Comparison of ENCODE assay signal across 18 cellular contexts in genomic region chr14:72663076-72663487, GRCh38.
DNase-seq lines count a peak whose midpoint lies in the region; ATAC-seq, FAIRE-seq and TF ChIP-seq lines count a peak whose summit lies in the region.
"Had no signal": no experiment of that assay in that cellular context is flagged by ENCODE, and none has a peak within 500 bp of the region (broad histone marks: within the 10 kb centered on the region; RNA-seq: fewer than 3 reads in every experiment).

No MANE protein-coding gene starts in this region.

- DNase-seq in activated naive CD8-positive, alpha-beta T cell treated with anti-CD3 and anti-CD28 coated beads, Interleukin-2, amount 50 U/mL, for 24 hours, result no peak
- DNase-seq in activated naive CD8-positive, alpha-beta T cell treated with anti-CD3 and anti-CD28 coated beads for 36 hours, result no peak
- DNase-seq in HTR-8/SVneo (ENCODE audit: insufficient read length, low spot score) (no peak), astrocyte (ENCODE audit: low read depth) (no peak), iPS-NIHi7 (ENCODE audit: extremely low spot score) (no peak), endodermal cell (no peak), immature natural killer cell (no peak)
- DNase-seq in stimulated activated CD8-positive, alpha-beta memory T cell treated with anti-CD3 and anti-CD28 coated beads, Interleukin-4, amount 100 ng/mL, for 48 hours, result peak; percentile 25
- DNase-seq: CD8-positive, alpha-beta T cell; H7; Kasumi-1; NCI-H1417; NCI-H1930; NCI-H2171; NCI-H510A; NCI-H82; Right ventricle myocardium superior had no signal

- H3K4me1 ChIP-seq in astrocyte (ENCODE audit: insufficient read depth, low read length) (peaks cover 38% of the 10 kb centered on the region), endodermal cell (ENCODE audit: control insufficient read depth, insufficient read depth, low read length) (no peaks in the 10 kb centered on the region)

- no peak for ATAC-seq in activated naive CD8-positive, alpha-beta T cell treated with anti-CD3 and anti-CD28 coated beads, Interleukin-2, amount 50 U/mL, for 24 hours
- ATAC-seq: CD8-positive, alpha-beta T cell; Panc1 had no signal

- H3K27me3 Mint-ChIP-seq in activated naive CD8-positive, alpha-beta T cell treated with anti-CD3 and anti-CD28 coated beads, Interleukin-2, amount 50 U/mL, for 24 hours, result no peaks in the 10 kb centered on the region
- no peaks in the 10 kb centered on the region for H3K27me3 Mint-ChIP-seq in activated naive CD8-positive, alpha-beta T cell treated with anti-CD3 and anti-CD28 coated beads for 36 hours
- H3K27me3 Mint-ChIP-seq in astrocyte (ENCODE audit: low read depth, unreplicated experiment) (no peaks in the 10 kb centered on the region), endodermal cell (ENCODE audit: insufficient read depth) (no peaks in the 10 kb centered on the region), immature natural killer cell (ENCODE audit: low read depth in 3 of 3) (peaks cover 4 to 5% (median 5%) of the 10 kb centered on the region in 3 donors)

- no peak overlapping the region for H3K4me2 ChIP-seq in astrocyte (ENCODE audit: low read length)

- H3K9me3 Mint-ChIP-seq in activated naive CD8-positive, alpha-beta T cell treated with anti-CD3 and anti-CD28 coated beads, Interleukin-2, amount 50 U/mL, for 24 hours, result no peaks in the 10 kb centered on the region
- H3K9me3 Mint-ChIP-seq in activated naive CD8-positive, alpha-beta T cell treated with anti-CD3 and anti-CD28 coated beads for 36 hours, result no peaks in the 10 kb centered on the region
- no peaks in the 10 kb centered on the region for H3K9me3 Mint-ChIP-seq in astrocyte (ENCODE audit: unreplicated experiment)
- H3K9me3 Mint-ChIP-seq in endodermal cell, result no peaks in the 10 kb centered on the region
- no peaks in the 10 kb centered on the region for H3K9me3 Mint-ChIP-seq in immature natural killer cell
- H3K9me3 Mint-ChIP-seq: CD8-positive, alpha-beta T cell had no signal

- H3K27ac Mint-ChIP-seq in activated naive CD8-positive, alpha-beta T cell treated with anti-CD3 and anti-CD28 coated beads, Interleukin-2, amount 50 U/mL, for 24 hours, result peak overlapping the region; percentile 49
- no peak overlapping the region for H3K27ac Mint-ChIP-seq in activated naive CD8-positive, alpha-beta T cell treated with anti-CD3 and anti-CD28 coated beads for 36 hours
- H3K27ac Mint-ChIP-seq in astrocyte (ENCODE audit: unreplicated experiment), result no peak overlapping the region
- no peak overlapping the region for H3K27ac Mint-ChIP-seq in endodermal cell
- no peak overlapping the region for H3K27ac Mint-ChIP-seq in immature natural killer cell
- H3K27ac Mint-ChIP-seq: CD8-positive, alpha-beta T cell had no signal

- no peak overlapping the region for H2AFZ ChIP-seq in astrocyte (ENCODE audit: low read depth, low read length)

- no peaks in the 10 kb centered on the region for H3K27me3 ChIP-seq in astrocyte (ENCODE audit: insufficient read depth, low read length)
- no peaks in the 10 kb centered on the region for H3K27me3 ChIP-seq in endodermal cell (ENCODE audit: control insufficient read depth, insufficient read depth, low read length, poor library complexity, severe bottlenecking)

- FAIRE-seq in HTR-8/SVneo (lab: Jason Lieb, UNC), result peak; percentile 38
- FAIRE-seq in astrocyte (lab: Jason Lieb, UNC), result no peak

- H3K79me2 ChIP-seq in astrocyte (ENCODE audit: insufficient read depth, low read length), result no peaks in the 10 kb centered on the region

- peaks cover 2% of the 10 kb centered on the region for H3K36me3 Mint-ChIP-seq in activated naive CD8-positive, alpha-beta T cell treated with anti-CD3 and anti-CD28 coated beads, Interleukin-2, amount 50 U/mL, for 24 hours (ENCODE audit: low read depth)
- H3K36me3 Mint-ChIP-seq in activated naive CD8-positive, alpha-beta T cell treated with anti-CD3 and anti-CD28 coated beads for 36 hours, result no peaks in the 10 kb centered on the region
- H3K36me3 Mint-ChIP-seq in astrocyte (ENCODE audit: low read depth, unreplicated experiment), result no peaks in the 10 kb centered on the region
- no peaks in the 10 kb centered on the region for H3K36me3 Mint-ChIP-seq in endodermal cell (ENCODE audit: low read depth)
- peaks cover 0 to 20% (median 14%) of the 10 kb centered on the region in 3 donors for H3K36me3 Mint-ChIP-seq in immature natural killer cell
- H3K36me3 Mint-ChIP-seq: CD8-positive, alpha-beta T cell had no signal

- no peaks in the 10 kb centered on the region for H3K9me3 ChIP-seq in astrocyte (ENCODE audit: insufficient read depth, low read depth, low read length)
- no peaks in the 10 kb centered on the region for H3K9me3 ChIP-seq in endodermal cell (ENCODE audit: control insufficient read depth, low read length)

- H3K4me3 ChIP-seq in astrocyte (ENCODE audit: insufficient read depth, low read depth, low read length) (no peak overlapping the region), endodermal cell (ENCODE audit: low read length) (no peak overlapping the region)

- no peaks in the 10 kb centered on the region for H4K20me1 ChIP-seq in astrocyte (ENCODE audit: insufficient read depth, low read length)

- H3K4me3 Mint-ChIP-seq in activated naive CD8-positive, alpha-beta T cell treated with anti-CD3 and anti-CD28 coated beads, Interleukin-2, amount 50 U/mL, for 24 hours, result no peak overlapping the region
- no peak overlapping the region for H3K4me3 Mint-ChIP-seq in activated naive CD8-positive, alpha-beta T cell treated with anti-CD3 and anti-CD28 coated beads for 36 hours
- H3K4me3 Mint-ChIP-seq in astrocyte (ENCODE audit: unreplicated experiment) (peak overlapping the region; percentile 6), endodermal cell (no peak overlapping the region), immature natural killer cell (no peak overlapping the region)
- H3K4me3 Mint-ChIP-seq: CD8-positive, alpha-beta T cell had no signal

- H3K9ac ChIP-seq in astrocyte (ENCODE audit: low read length) (no peak overlapping the region), endodermal cell (ENCODE audit: extremely low read depth, low read length, poor library complexity, severe bottlenecking) (no peak overlapping the region)

- H3K4me1 Mint-ChIP-seq in activated naive CD8-positive, alpha-beta T cell treated with anti-CD3 and anti-CD28 coated beads, Interleukin-2, amount 50 U/mL, for 24 hours, result peaks cover 9% of the 10 kb centered on the region
- peaks cover 2% of the 10 kb centered on the region for H3K4me1 Mint-ChIP-seq in activated naive CD8-positive, alpha-beta T cell treated with anti-CD3 and anti-CD28 coated beads for 36 hours
- H3K4me1 Mint-ChIP-seq in astrocyte (ENCODE audit: low read depth, unreplicated experiment), result peaks cover 47% of the 10 kb centered on the region
- H3K4me1 Mint-ChIP-seq in endodermal cell, result no peaks in the 10 kb centered on the region
- peaks cover 0 to 2% of the 10 kb centered on the region in 2 donors for H3K4me1 Mint-ChIP-seq in immature natural killer cell

- WGBS in endodermal cell (ENCODE audit: insufficient coverage in 1 of 2, insufficient read length in 1 of 2), 2 experiments, result 83 to 96% methylated on average over 1 of the region's 1 CpG

- TF ChIP-seq CTCF in astrocyte (IDR thresholded peaks at IDR 0.05; ENCODE audit: insufficient read depth, low read depth, low read length) (no peak), endodermal cell (conservative IDR thresholded peaks at IDR 0.05) (no peak)

- no peaks in the 10 kb centered on the region for H3K36me3 ChIP-seq in astrocyte (ENCODE audit: insufficient read depth, low read length)
- H3K36me3 ChIP-seq in endodermal cell (ENCODE audit: control insufficient read depth, insufficient read depth, low read length), result no peaks in the 10 kb centered on the region

- peak overlapping the region; percentile 99 for H3K27ac ChIP-seq in astrocyte (ENCODE audit: low read depth, low read length)
- no peak overlapping the region for H3K27ac ChIP-seq in endodermal cell (ENCODE audit: low read depth, low read length)
